4 cellular contexts compared by ENCODE assay signal in the genomic region with DNA sequence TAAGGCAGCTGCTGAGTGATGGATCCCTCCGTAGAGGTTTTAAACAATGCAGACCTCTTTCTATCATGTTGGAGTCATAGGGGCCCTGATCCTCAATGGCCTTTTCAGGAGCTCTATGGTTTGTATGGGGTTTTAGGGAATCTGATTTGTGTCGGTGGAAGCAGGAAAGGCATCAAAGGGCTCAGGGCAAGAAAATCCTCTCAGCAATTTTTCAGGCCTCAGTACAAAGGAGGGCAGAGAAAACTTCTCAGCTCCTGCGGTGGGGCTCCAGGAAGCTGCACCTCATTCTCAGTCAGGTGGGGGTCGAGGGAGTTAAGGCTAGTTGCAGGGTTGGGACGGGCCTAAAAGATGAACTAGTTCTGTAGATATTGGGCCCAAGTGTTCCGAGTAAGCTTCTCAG. TPM values are rescaled to one million over a fixed set of nuclear protein-coding genes. Genes with fewer than 3 reads are reported as not detected.
"Had no signal": no experiment of that assay in that cellular context is flagged by ENCODE, and none has a peak within 500 bp of the region (broad histone marks: within the 10 kb centered on the region; RNA-seq: fewer than 3 reads in every experiment).

No MANE protein-coding gene starts in this region.

- DNase-seq: GDM1, GF-D8 had no signal

- H3K4me3 ChIP-seq: GM12878 had no signal

- ATAC-seq: GM12878 had no signal

RNA-seq across cellular contexts. Expression of gene GLRA1, which starts 35.0 kb away (rescaled TPM):
- total RNA-seq: G401, GM12878 had no signal
- polyA plus RNA-seq: GM12878 had no signal
